In the genomic region with DNA sequence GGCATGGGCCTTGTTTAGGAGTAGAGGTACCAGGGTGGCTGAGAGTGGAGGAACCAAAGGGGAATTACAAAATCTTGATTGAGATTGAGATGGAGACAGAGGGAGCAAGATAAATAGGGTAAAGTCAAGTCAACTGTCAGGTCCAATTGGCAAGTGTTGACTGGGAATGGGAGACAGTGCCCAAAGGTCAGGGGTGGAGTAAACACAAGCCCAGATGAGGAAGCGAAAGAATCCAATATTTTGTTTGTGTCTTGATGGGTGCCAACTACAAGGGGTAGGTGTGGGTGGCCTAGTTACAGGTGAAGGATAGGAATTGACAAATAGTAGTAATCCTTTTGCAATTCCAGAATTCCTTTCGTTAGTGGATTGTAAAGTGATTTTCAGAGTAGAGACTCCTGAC, we compare ENCODE assay signal across 23 cellular contexts.
"Had no signal": no experiment of that assay in that cellular context is flagged by ENCODE, and none has a peak within 500 bp of the region (broad histone marks: within the 10 kb centered on the region; RNA-seq: fewer than 3 reads in every experiment).

No MANE protein-coding gene starts in this region.

- H3K36me3 ChIP-seq: neural progenitor cell, ovary, stomach, tibial artery, transverse colon, upper lobe of right lung, uterus had no signal

- H3K27me3 ChIP-seq: neural progenitor cell, ovary, stomach, tibial artery, transverse colon, upper lobe of right lung, uterus had no signal

- H3K4me1 ChIP-seq: neural progenitor cell, psoas muscle, tibial artery, upper lobe of right lung had no signal

- H3K9ac ChIP-seq: neural progenitor cell, parathyroid adenoma had no signal

- DNase-seq: naive thymus-derived CD4-positive, alpha-beta T cell; natural killer cell; occipital lobe; ovary; posterior cingulate gyrus; psoas muscle; right cardiac atrium; stimulated activated CD4-positive, alpha-beta T cell treated with anti-CD3 and anti-CD28 coated beads, Interleukin-15, amount 100 ng/mL, for 24 hours; stimulated activated CD4-positive, alpha-beta T cell treated with anti-CD3 and anti-CD28 coated beads, Interleukin-2, amount 100 ng/mL, for 24 hours; stimulated activated CD4-positive, alpha-beta T cell treated with anti-CD3 and anti-CD28 coated beads, Interleukin-2, amount 100 ng/mL, for 48 hours; stimulated activated CD4-positive, alpha-beta T cell treated with anti-CD3 and anti-CD28 coated beads, Interleukin-4, amount 100 ng/mL, for 24 hours; stimulated activated naive B cell treated with anti-CD40 and anti-IgM and Interleukin-4, amounts not matched to agents 10 μg/mL and 1 μg/mL and 100 μg/mL, for 72 hours; stimulated activated naive CD4-positive, alpha-beta T cell treated with Interleukin-2 at 50 U/mL for 16 hours; stomach; tibial artery; transverse colon; upper lobe of right lung; uterus had no signal

- H3K9me3 ChIP-seq: ovary, psoas muscle, stomach, tibial artery, transverse colon, upper lobe of right lung, uterus had no signal

- ATAC-seq: naive thymus-derived CD4-positive, alpha-beta T cell; natural killer cell; psoas muscle; right cardiac atrium; sciatic nerve; stimulated activated effector memory CD8-positive, alpha-beta T cell treated with anti-CD3 and anti-CD28 coated beads, Interleukin-12 subunit alpha, Interleukin-12 subunit beta, amount 100 ng/mL, for 72 hours; stimulated activated naive B cell treated with anti-CD40 and anti-IgM and Interleukin-4, amounts not matched to agents 10 μg/mL and 1 μg/mL and 100 μg/mL, for 72 hours; upper lobe of right lung had no signal

- H3K4me3 ChIP-seq: neural progenitor cell, ovary, psoas muscle, skin epidermis, stomach, tibial artery, transverse colon, upper lobe of right lung, uterus had no signal

- H3K27ac ChIP-seq: neural progenitor cell, ovary, parathyroid adenoma, psoas muscle, skin epidermis, stomach, tibial artery, transverse colon, upper lobe of right lung, uterus had no signal
